ENCODE assay signal across 8 cellular contexts in genomic region chr21:41207401-41208388, GRCh38. TPM values are rescaled to one million over a fixed set of nuclear protein-coding genes. Genes with fewer than 3 reads are reported as not detected.
DNase-seq lines count a peak whose midpoint lies in the region; ATAC-seq and TF ChIP-seq lines count a peak whose summit lies in the region.

No MANE protein-coding gene starts in this region.

- H4K91ac ChIP-seq in neuronal stem cell (ENCODE audit: low read depth, low read length, poor library complexity): no peak overlapping the region

- in situ Hi-C loops in HAP-1 (cut with MboI; ENCODE audit: low sequenced_read_pairs): no loop called here

- intact Hi-C loops in esophagus squamous epithelium (cut with DNase I): no loop called here

- no peak overlapping the region for H2BK12ac ChIP-seq in neuronal stem cell (ENCODE audit: low read length)

- H3K27ac ChIP-seq in esophagus squamous epithelium (peak overlapping the region; percentile 51 to 87 (median 71)), neuronal stem cell (replicated peaks; ENCODE audit: low read length) (no peak overlapping the region)

- H3K27me3 ChIP-seq in esophagus squamous epithelium (no peaks in the 10 kb centered on the region), neuronal stem cell (ENCODE audit: control insufficient read depth in 3 of 3, insufficient read depth in 3 of 3, low read depth in 1 of 3, low read length in 3 of 3) (no peaks in the 10 kb centered on the region), HAP-1 (ENCODE audit: low read depth) (no peaks in the 10 kb centered on the region)

- no peak overlapping the region for H2AFZ ChIP-seq in neuronal stem cell (ENCODE audit: low read length)

- DNase-seq in AG20443 (ENCODE audit: low spot score) (peak; percentile 82), NCI-H345 treated with DMSO at 0.1 percent for 48 hours (lab: John Stamatoyannopoulos, UW; ENCODE audit: unreplicated experiment) (peak; percentile 73), esophagus squamous epithelium (lab: John Stamatoyannopoulos, UW) (no peak), neuronal stem cell (ENCODE audit: low spot score) (no peak), HAP-1 (ENCODE audit: low spot score in 2 of 2) (no peak)
- DNase-seq in stimulated activated CD4-positive, alpha-beta T cell treated with anti-CD3 and anti-CD28 coated beads, Interleukin-4, amount 100 ng/mL, for 4 hours: no peak

- H2BK15ac ChIP-seq in neuronal stem cell (ENCODE audit: low read length): no peak overlapping the region

- peaks cover 0 to 26% (median 0%) of the 10 kb centered on the region in 3 donors for H3K36me3 ChIP-seq in esophagus squamous epithelium
- H3K36me3 ChIP-seq in neuronal stem cell (replicated peaks in 1 of 2; ENCODE audit: control insufficient read depth in 2 of 2, insufficient read depth in 2 of 2, low read length in 2 of 2): no peaks in the 10 kb centered on the region
- H3K36me3 ChIP-seq in HAP-1 (replicated peaks): no peaks in the 10 kb centered on the region

- H3K9ac ChIP-seq in neuronal stem cell (ENCODE audit: low read depth, low read length, poor library complexity): no peak overlapping the region

- ATAC-seq in HG03196 (IDR thresholded peaks at IDR 0.05; ENCODE audit: unreplicated experiment) (no peak), HG02840 (IDR thresholded peaks at IDR 0.05; ENCODE audit: low FRiP score, unreplicated experiment) (no peak)

- no peak overlapping the region for H3K4ac ChIP-seq in neuronal stem cell (ENCODE audit: low read length)

- H3K4me2 ChIP-seq in neuronal stem cell (ENCODE audit: insufficient read depth, low read length, poor library complexity, severe bottlenecking): no peak overlapping the region

- no peaks in the 10 kb centered on the region for H3K9me3 ChIP-seq in esophagus squamous epithelium
- H3K9me3 ChIP-seq in neuronal stem cell (replicated peaks in 1 of 2; ENCODE audit: control insufficient read depth in 2 of 2, insufficient read depth in 1 of 2, low read depth in 1 of 2, low read length in 2 of 2): no peaks in the 10 kb centered on the region
- no peaks in the 10 kb centered on the region for H3K9me3 ChIP-seq in HAP-1

- no peak for TF ChIP-seq CTCF in esophagus squamous epithelium (IDR thresholded peaks at IDR 0.05)

- no peak overlapping the region for H3K23ac ChIP-seq in neuronal stem cell (ENCODE audit: low read depth, low read length, poor library complexity)

- H3K4me3 ChIP-seq in esophagus squamous epithelium (peak overlapping the region in 1 of 4 donors; percentile 41), neuronal stem cell (ENCODE audit: low read length in 2 of 2) (no peak overlapping the region), HAP-1 (no peak overlapping the region)

- 54 to 77% methylated on average over 8 to 10 of the region's 17 CpGs for WGBS in esophagus squamous epithelium, 2 donors
- no CpG with 5 or more reads among the region's 17 CpGs for WGBS in neuronal stem cell (ENCODE audit: extremely low coverage in 2 of 2, insufficient read length in 2 of 2, insufficient replicate concordance in 1 of 2), 2 donors

- H3K79me1 ChIP-seq in neuronal stem cell (ENCODE audit: low read depth, low read length): no peaks in the 10 kb centered on the region

- no peak overlapping the region for H3K14ac ChIP-seq in neuronal stem cell (ENCODE audit: low read length)

- no peak for TF ChIP-seq POLR2A in esophagus squamous epithelium (IDR thresholded peaks at IDR 0.05)

- peaks cover 10 to 23% (median 12%) of the 10 kb centered on the region in 3 donors for H3K4me1 ChIP-seq in esophagus squamous epithelium
- peaks cover 0 to 11% of the 10 kb centered on the region in 2 donors for H3K4me1 ChIP-seq in neuronal stem cell (ENCODE audit: control insufficient read depth in 2 of 2, insufficient read depth in 1 of 2, low read depth in 1 of 2, low read length in 2 of 2)
- no peaks in the 10 kb centered on the region for H3K4me1 ChIP-seq in HAP-1

- H4K8ac ChIP-seq in neuronal stem cell (ENCODE audit: low read depth, low read length): no peak overlapping the region

- peak overlapping the region; percentile 36 for H3K18ac ChIP-seq in neuronal stem cell (ENCODE audit: low read length)

- H2AK5ac ChIP-seq in neuronal stem cell (ENCODE audit: low read depth, low read length): peak overlapping the region; percentile 72

- no peak overlapping the region for H2BK120ac ChIP-seq in neuronal stem cell (ENCODE audit: low read depth, low read length)

- no peak overlapping the region for H2BK5ac ChIP-seq in neuronal stem cell (ENCODE audit: low read length)

RNA-seq across cellular contexts. Expression of gene BACE2, which starts 39.7 kb away (rescaled TPM):
- total RNA-seq in esophagus squamous epithelium: 10 to 100 TPM; 32.8 to 51.5 (median 47.1) TPM
- 1.4 TPM for polyA plus RNA-seq in neuronal stem cell (2013, experiment 1 of 2)
- 1.5 TPM for polyA plus RNA-seq in neuronal stem cell (2013, experiment 2 of 2)

Comparison
In these comparisons a context has a peak if more than half of its experiments do, and no peak if none do; other contexts are left out.
1. DNase-seq: peak in AG20443 (single experiment) and NCI-H345 treated with DMSO at 0.1 percent for 48 hours (single experiment); none in esophagus squamous epithelium (single experiment), neuronal stem cell (single experiment), stimulated activated CD4-positive, alpha-beta T cell treated with anti-CD3 and anti-CD28 coated beads, Interleukin-4, amount 100 ng/mL, for 4 hours (0 of 2) and HAP-1 (0 of 2).